Comparison of ENCODE assay signal across 12 cellular contexts in the genomic region with DNA sequence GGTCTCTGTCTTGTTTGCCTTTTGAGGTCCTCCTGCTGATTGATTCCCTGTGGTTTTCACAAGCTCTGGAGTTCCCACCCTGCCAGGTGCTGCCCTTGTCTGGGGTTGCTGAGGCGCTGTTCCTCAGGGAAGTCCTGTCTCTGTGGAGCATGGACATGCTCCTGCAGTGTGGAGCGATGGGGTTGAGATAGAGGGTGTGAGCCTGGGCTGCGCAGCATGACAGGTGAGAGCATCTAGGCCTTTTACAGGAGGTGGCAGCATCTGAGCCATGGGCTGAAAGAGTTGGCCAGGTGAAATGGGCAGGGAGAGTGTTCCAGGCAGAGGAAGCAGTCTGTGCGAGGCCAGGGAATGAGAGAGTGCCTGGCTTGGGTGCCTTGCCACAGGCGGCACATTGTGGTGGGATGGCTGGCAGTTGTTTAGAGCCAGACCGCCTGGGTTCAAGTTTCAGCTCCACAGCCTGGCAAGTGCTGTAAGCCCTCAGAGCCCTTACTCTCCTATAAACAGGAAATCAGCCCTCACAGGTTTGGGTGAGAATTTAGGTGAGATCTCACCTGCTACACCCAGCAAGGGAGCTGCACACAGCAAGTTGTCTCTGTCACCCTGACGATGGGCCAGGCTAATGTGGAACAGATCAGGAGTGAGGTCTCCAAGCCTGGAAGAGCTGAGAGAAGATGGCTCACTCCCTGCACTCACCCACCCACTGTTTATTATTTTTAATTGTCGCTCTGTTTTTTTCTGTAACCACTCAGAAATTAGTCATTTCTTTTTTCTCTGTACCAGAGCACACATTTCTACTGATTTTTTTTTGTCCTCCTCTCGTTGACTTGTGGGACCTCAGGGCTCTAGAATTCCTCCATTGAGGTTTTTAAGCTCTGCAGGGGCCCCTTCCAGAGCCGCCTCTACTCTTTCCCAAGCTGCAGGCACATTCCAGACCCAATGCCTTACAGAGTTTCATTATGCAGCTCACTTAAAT. TPM values are rescaled to one million over a fixed set of nuclear protein-coding genes. Genes with fewer than 3 reads are reported as not detected.
A peak's percentile ranks its signal among the peaks of the same experiment; 100 is the strongest.
DNase-seq lines count a peak whose midpoint lies in the region; ATAC-seq and TF ChIP-seq lines count a peak whose summit lies in the region.
"Had no signal": no experiment of that assay in that cellular context is flagged by ENCODE, and none has a peak within 500 bp of the region (broad histone marks: within the 10 kb centered on the region; RNA-seq: fewer than 3 reads in every experiment).

No MANE protein-coding gene starts in this region.

- no peak for ATAC-seq in HG03457 (IDR thresholded peaks at IDR 0.05; ENCODE audit: unreplicated experiment)
- ATAC-seq: esophagus mucosa had no signal

- no peak for TF ChIP-seq CTCF in RWPE1 (conservative IDR thresholded peaks at IDR 0.05; ENCODE audit: low read depth)
- TF ChIP-seq CTCF in endothelial cell (IDR thresholded peaks at IDR 0.05; ENCODE audit: unreplicated experiment), result no peak
- TF ChIP-seq CTCF in osteocyte (IDR thresholded peaks at IDR 0.05), result no peak
- TF ChIP-seq CTCF in suprapubic skin (IDR thresholded peaks at IDR 0.05), result no peak

- H3K27ac ChIP-seq in CD8-positive, alpha-beta memory T cell (ENCODE audit: low read depth, low read length), result peak overlapping the region; percentile 33
- H3K27ac ChIP-seq in RWPE1 (peak overlapping the region; percentile 1; the same call in 1 of the 2 replicates), suprapubic skin (no peak overlapping the region)
- H3K27ac ChIP-seq: right lobe of liver had no signal

- peaks cover 27% of the 10 kb centered on the region for H3K4me1 ChIP-seq in CD8-positive, alpha-beta memory T cell (ENCODE audit: insufficient read depth, low read length)
- no peaks in the 10 kb centered on the region for H3K4me1 ChIP-seq in suprapubic skin
- H3K4me1 ChIP-seq: HAP-1, right lobe of liver had no signal

- TF ChIP-seq POLR2A in suprapubic skin (IDR thresholded peaks at IDR 0.05), result no peak

- H3K4me1 Mint-ChIP-seq in CD8-positive, alpha-beta memory T cell, result peaks cover 35 to 44% (median 44%) of the 10 kb centered on the region in 3 donors
- H3K4me1 Mint-ChIP-seq in endothelial cell (ENCODE audit: unreplicated experiment), result no peaks in the 10 kb centered on the region
- peaks cover 23% of the 10 kb centered on the region for H3K4me1 Mint-ChIP-seq in osteocyte (ENCODE audit: unreplicated experiment)

- DNase-seq in CD8-positive, alpha-beta memory T cell, result peak in 2 of 5 donors; percentile 12 to 42
- DNase-seq in RWPE1 (ENCODE audit: low spot score) (no peak), endothelial cell (ENCODE audit: low spot score) (no peak), osteocyte (ENCODE audit: extremely low spot score, unreplicated experiment) (no peak), retina (no peak), suprapubic skin (ENCODE audit: low spot score in 2 of 2) (no peak), NCI-H187 (lab: John Stamatoyannopoulos, UW) (no peak)
- DNase-seq: left cardiac atrium, right lobe of liver had no signal

- H3K9me3 Mint-ChIP-seq in CD8-positive, alpha-beta memory T cell, result no peaks in the 10 kb centered on the region
- no peaks in the 10 kb centered on the region for H3K9me3 Mint-ChIP-seq in endothelial cell (ENCODE audit: unreplicated experiment)
- peaks cover 7% of the 10 kb centered on the region for H3K9me3 Mint-ChIP-seq in osteocyte (ENCODE audit: unreplicated experiment)

- no peaks in the 10 kb centered on the region for H3K9me3 ChIP-seq in CD8-positive, alpha-beta memory T cell (ENCODE audit: low read length)
- no peaks in the 10 kb centered on the region for H3K9me3 ChIP-seq in suprapubic skin
- H3K9me3 ChIP-seq: HAP-1, right lobe of liver had no signal

- no peaks in the 10 kb centered on the region for H3K27me3 Mint-ChIP-seq in CD8-positive, alpha-beta memory T cell
- H3K27me3 Mint-ChIP-seq in endothelial cell (ENCODE audit: unreplicated experiment), result peaks cover 3% of the 10 kb centered on the region
- no peaks in the 10 kb centered on the region for H3K27me3 Mint-ChIP-seq in osteocyte (ENCODE audit: unreplicated experiment)

- CTCF ChIA-PET in CD8-positive, alpha-beta memory T cell (lab: Charles Lee), result interaction anchor here (1.0 to 2.3 kb wide), 5 partner anchors 15 to 73 kb away, joined by 3 to 8 read pairs (median 3); no protein-coding TSS in a partner anchor
- CTCF ChIA-PET in RWPE1 (lab: Yijun Ruan, JAX), result interaction anchor here (1.1 kb wide), 1 partner anchor 22 kb away, joined by 3 read pairs; no protein-coding TSS in a partner anchor

- POLR2A ChIA-PET in CD8-positive, alpha-beta memory T cell (lab: Charles Lee), result interaction anchor here (1.0 kb wide), 1 partner anchor 36 kb away, joined by 3 read pairs; a partner anchor contains a TSS
- POLR2A ChIA-PET in RWPE1 (lab: Yijun Ruan, JAX; ENCODE audit: low non-redundant PET), result no interaction called here

- no peaks in the 10 kb centered on the region for H3K27me3 ChIP-seq in CD8-positive, alpha-beta memory T cell (ENCODE audit: insufficient read depth, low read length, poor library complexity, severe bottlenecking)
- H3K27me3 ChIP-seq in suprapubic skin, result no peaks in the 10 kb centered on the region
- H3K27me3 ChIP-seq: right lobe of liver had no signal

- WGBS in suprapubic skin, result 56% methylated on average over 9 of the region's 10 CpGs

- H3K36me3 ChIP-seq in CD8-positive, alpha-beta memory T cell (ENCODE audit: insufficient read depth, low read length), result peaks cover 78% of the 10 kb centered on the region
- peaks cover 100% of the 10 kb centered on the region for H3K36me3 ChIP-seq in suprapubic skin

- H3K36me3 Mint-ChIP-seq in CD8-positive, alpha-beta memory T cell, result peaks cover 6 to 97% (median 13%) of the 10 kb centered on the region in 3 donors
- H3K36me3 Mint-ChIP-seq in endothelial cell (ENCODE audit: low read depth, unreplicated experiment), result peaks cover 61% of the 10 kb centered on the region
- H3K36me3 Mint-ChIP-seq in osteocyte (ENCODE audit: unreplicated experiment), result peaks cover 57% of the 10 kb centered on the region

- peak overlapping the region; percentile 83 to 99 (median 95) for H3K27ac Mint-ChIP-seq in CD8-positive, alpha-beta memory T cell
- H3K27ac Mint-ChIP-seq in endothelial cell (ENCODE audit: unreplicated experiment) (peak overlapping the region; percentile 5), osteocyte (ENCODE audit: unreplicated experiment) (peak overlapping the region; percentile 93)

- H3K4me3 Mint-ChIP-seq in CD8-positive, alpha-beta memory T cell, result peak overlapping the region; percentile 9 to 91 (median 59)
- H3K4me3 Mint-ChIP-seq in endothelial cell (ENCODE audit: unreplicated experiment), result peak overlapping the region; percentile 47
- H3K4me3 Mint-ChIP-seq in osteocyte (ENCODE audit: unreplicated experiment), result peak overlapping the region; percentile 26

- no peak for TF ChIP-seq EP300 in suprapubic skin (IDR thresholded peaks at IDR 0.05)

- no peak overlapping the region for H3K4me3 ChIP-seq in CD8-positive, alpha-beta memory T cell (ENCODE audit: low read length)
- H3K4me3 ChIP-seq in suprapubic skin, result no peak overlapping the region
- H3K4me3 ChIP-seq: HAP-1, right lobe of liver had no signal

RNA-seq across cellular contexts. Expression of a gene that starts 19.6 kb away (rescaled TPM):
- total RNA-seq in CD8-positive, alpha-beta memory T cell, result 100 to 1,000 TPM; 116 to 120 TPM
- 33.1 TPM for polyA plus RNA-seq in CD8-positive, alpha-beta memory T cell
- total RNA-seq in endothelial cell (ENCODE audit: unreplicated experiment) (41.5 TPM), osteocyte (28.6 and 32.5 TPM in 2 replicates), suprapubic skin (10 to 100 TPM; 32.1 to 54.2 (median 33.1) TPM)

RNA-seq across cellular contexts. Expression of a gene that starts 35.6 kb away (rescaled TPM):
- 100 to 1,000 TPM; 319 to 324 TPM for total RNA-seq in CD8-positive, alpha-beta memory T cell
- 1,273 TPM for polyA plus RNA-seq in CD8-positive, alpha-beta memory T cell
- total RNA-seq in endothelial cell (ENCODE audit: unreplicated experiment) (170 TPM), osteocyte (not detected in 2 replicates), suprapubic skin (1,000 to 10,000 TPM in 1 of 4 donors, 100 to 1,000 TPM in 3; 433 to 1,002 (median 776) TPM)

Comparison
In these comparisons a context has a peak if more than half of its experiments do, and no peak if none do; other contexts are left out.
1. H3K27ac Mint-ChIP-seq: peak in every context shown above with its lines; median percentile 95 in CD8-positive, alpha-beta memory T cell; 93 in osteocyte; 5 in endothelial cell.
2. RNA of a gene that starts 35.6 kb away (total RNA-seq): 433 to 1,002 TPM in suprapubic skin, 319 to 324 TPM in CD8-positive, alpha-beta memory T cell and 170 TPM in endothelial cell (single experiment); not detected in osteocyte; every median in the first group is over 100 times any median in the second.
3. Peak in every context shown above with its lines, with median percentiles within 50 percentile points of each other: H3K4me3 Mint-ChIP-seq.